Comparison of ENCODE assay signal across 24 cellular contexts in genomic region chr10:71072146-71072819, GRCh38.
"Had no signal": no experiment of that assay in that cellular context is flagged by ENCODE, and none has a peak within 500 bp of the region (broad histone marks: within the 10 kb centered on the region; RNA-seq: fewer than 3 reads in every experiment).

No MANE protein-coding gene starts in this region.

- H3K27me3 ChIP-seq: adrenal gland, ascending aorta, gastrocnemius medialis, pancreas, tibial nerve had no signal

- H3K9me3 ChIP-seq: adrenal gland, ascending aorta, gastrocnemius medialis, pancreas, psoas muscle, tibial nerve had no signal

- DNase-seq: activated CD4-positive, alpha-beta T cell treated with anti-CD3 and anti-CD28 coated beads for 36 hours; activated CD4-positive, CD25-positive, alpha-beta regulatory T cell; activated CD8-positive, alpha-beta memory T cell treated with anti-CD3 and anti-CD28 coated beads, Interleukin-2, amount 10 ng/mL, durations not matched to agents 7 days and 5 days; activated CD8-positive, alpha-beta T cell treated with anti-CD3 and anti-CD28 coated beads, Interleukin-2, amount 10 ng/mL, durations not matched to agents 7 days and 5 days; activated naive CD4-positive, alpha-beta T cell treated with anti-CD3 and anti-CD28 coated beads for 36 hours; activated naive CD8-positive, alpha-beta T cell treated with anti-CD3 and anti-CD28 coated beads for 36 hours; activated T-cell treated with anti-CD3 and anti-CD28 coated beads, Interleukin-2, amount 50 U/mL, for 48 hours; adrenal gland; dermis blood vessel endothelial cell; effector CD4-positive, alpha-beta T cell; gastrocnemius medialis; mesendoderm; psoas muscle; stimulated activated naive CD4-positive, alpha-beta T cell treated with Interleukin-2 at 50 U/mL for 16 hours had no signal

- H3K4me3 ChIP-seq: adrenal gland, ascending aorta, gastrocnemius medialis, hepatocyte, lung, pancreas, psoas muscle, tibial nerve had no signal

- H3K4me1 ChIP-seq: adrenal gland, pancreas had no signal

- H3K27ac ChIP-seq: adrenal gland, ascending aorta, epithelial cell of prostate, gastrocnemius medialis, hepatocyte, pancreas, psoas muscle, tibial nerve had no signal

- H3K36me3 ChIP-seq: adrenal gland, ascending aorta, gastrocnemius medialis, pancreas, tibial nerve had no signal

- FAIRE-seq: colon, keratinocyte, pancreas had no signal

- ATAC-seq: activated CD4-positive, alpha-beta T cell treated with anti-CD3 and anti-CD28 coated beads for 36 hours; activated CD8-positive, alpha-beta memory T cell treated with anti-CD3 and anti-CD28 coated beads, Interleukin-2, amount 10 ng/mL, durations not matched to agents 7 days and 5 days; activated CD8-positive, alpha-beta T cell treated with anti-CD3 and anti-CD28 coated beads, Interleukin-2, amount 10 ng/mL, durations not matched to agents 7 days and 5 days; gastrocnemius medialis; left lobe of liver; natural killer cell treated with Interleukin-12 subunit alpha and Interleukin-12 subunit beta and Interleukin-15 and Interleukin-18, amount 100 ng/mL, for 72 hours; pancreas; psoas muscle had no signal
